ENCODE assay signal across 3 cellular contexts in genomic region chr21:43753439-43753799, GRCh38.
TF ChIP-seq lines count a peak whose summit lies in the region.

No MANE protein-coding gene starts in this region.

TF ChIP-seq in IMR-90, 13 proteins besides CTCF, POLR2A, EP300 and RAD21:
- TF ChIP-seq NFE2L2 (IDR thresholded peaks at IDR 0.05; ENCODE audit: low read depth, low read length) (no peak), RFX5 (IDR thresholded peaks at IDR 0.05; ENCODE audit: low read depth, low read length) (no peak), MXI1 (IDR thresholded peaks at IDR 0.05; ENCODE audit: borderline replicate concordance, low read depth, low read length) (no peak), USF2 (IDR thresholded peaks at IDR 0.05; ENCODE audit: low read depth, low read length) (no peak), FOS (IDR thresholded peaks at IDR 0.05; ENCODE audit: low read depth, low read length) (no peak), MAZ (IDR thresholded peaks at IDR 0.05; ENCODE audit: borderline replicate concordance, low read depth, low read length) (no peak), RCOR1 (IDR thresholded peaks at IDR 0.05; ENCODE audit: insufficient replicate concordance, low read length) (no peak), CEBPB (IDR thresholded peaks at IDR 0.05; ENCODE audit: low read depth, low read length) (no peak), MAFK (IDR thresholded peaks at IDR 0.05; ENCODE audit: low read depth, low read length) (no peak), SMC3 (IDR thresholded peaks at IDR 0.05; ENCODE audit: low read depth, low read length) (no peak), BHLHE40 (IDR thresholded peaks at IDR 0.05; ENCODE audit: low read depth, low read length) (no peak)
- TF ChIP-seq, protein P1, sequence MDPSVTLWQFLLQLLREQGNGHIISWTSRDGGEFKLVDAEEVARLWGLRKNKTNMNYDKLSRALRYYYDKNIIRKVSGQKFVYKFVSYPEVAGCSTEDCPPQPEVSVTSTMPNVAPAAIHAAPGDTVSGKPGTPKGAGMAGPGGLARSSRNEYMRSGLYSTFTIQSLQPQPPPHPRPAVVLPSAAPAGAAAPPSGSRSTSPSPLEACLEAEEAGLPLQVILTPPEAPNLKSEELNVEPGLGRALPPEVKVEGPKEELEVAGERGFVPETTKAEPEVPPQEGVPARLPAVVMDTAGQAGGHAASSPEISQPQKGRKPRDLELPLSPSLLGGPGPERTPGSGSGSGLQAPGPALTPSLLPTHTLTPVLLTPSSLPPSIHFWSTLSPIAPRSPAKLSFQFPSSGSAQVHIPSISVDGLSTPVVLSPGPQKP (IDR thresholded peaks at IDR 0.05; ENCODE audit: borderline replicate concordance, low read depth, low read length): no peak

TF ChIP-seq in H1, 55 proteins besides CTCF, POLR2A, EP300 and RAD21:
- TF ChIP-seq ATF2 (IDR thresholded peaks at IDR 0.05; ENCODE audit: low read length) (no peak), SP1 (IDR thresholded peaks at IDR 0.05; ENCODE audit: low read depth, low read length) (no peak), KDM1A (IDR thresholded peaks at IDR 0.05; ENCODE audit: borderline replicate concordance, low read length) (no peak)

TF ChIP-seq in GM12891, 5 proteins besides CTCF, POLR2A, EP300 and RAD21:
- TF ChIP-seq POLR2AphosphoS5 (IDR thresholded peaks at IDR 0.05; ENCODE audit: low read depth, low read length) (no peak), TAF1 (IDR thresholded peaks at IDR 0.05; ENCODE audit: low read depth, low read length) (no peak), SPI1 (IDR thresholded peaks at IDR 0.05; ENCODE audit: low read depth, low read length) (no peak), PAX5 (IDR thresholded peaks at IDR 0.05; ENCODE audit: insufficient read depth, low read length, severe bottlenecking) (no peak), POU2F2 (IDR thresholded peaks at IDR 0.05; ENCODE audit: low read depth, low read length) (no peak)
TF ChIP-seq in GM12891: peak in this region for 0.
